In the genomic region with DNA sequence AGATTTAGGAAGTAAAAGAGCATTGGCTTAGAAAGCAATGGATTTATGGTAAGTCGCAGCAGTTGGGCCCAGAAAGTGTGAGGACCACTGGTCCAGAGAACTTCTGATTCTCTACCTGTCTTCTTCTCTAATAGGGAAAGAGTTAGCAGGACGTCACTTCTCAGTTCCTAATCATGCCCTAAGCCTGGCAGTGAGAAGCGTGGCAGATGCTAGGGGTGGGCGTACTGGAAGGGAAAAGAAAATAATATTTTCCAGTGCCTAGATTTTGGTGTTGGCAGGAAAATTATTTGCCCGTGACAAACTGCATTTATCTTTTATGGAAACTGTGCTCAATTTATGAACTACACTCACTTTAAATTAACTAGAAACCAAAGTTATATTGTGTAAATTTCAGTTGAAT, we compare ENCODE assay signal across 29 cellular contexts.
DNase-seq lines count a peak whose midpoint lies in the region; ATAC-seq, FAIRE-seq and TF ChIP-seq lines count a peak whose summit lies in the region.
"Had no signal": no experiment of that assay in that cellular context is flagged by ENCODE, and none has a peak within 500 bp of the region (broad histone marks: within the 10 kb centered on the region; RNA-seq: fewer than 3 reads in every experiment).

No MANE protein-coding gene starts in this region.

- TF ChIP-seq CTCF in D721Med (IDR thresholded peaks at IDR 0.05; ENCODE audit: insufficient read depth, missing control alignments), result no peak

- peak; percentile 61 for FAIRE-seq in D721Med (lab: Jason Lieb, UNC)
- FAIRE-seq: A204.1, A549, G401.6 had no signal

- no peak for ATAC-seq in HG03439 (IDR thresholded peaks at IDR 0.05; ENCODE audit: unreplicated experiment)
- ATAC-seq: A549; CD8-positive, alpha-beta T cell had no signal

- peak; percentile 53 for DNase-seq in DMS 273 (lab: John Stamatoyannopoulos, UW; ENCODE audit: unreplicated experiment)
- DNase-seq in DMS 273 treated with DMSO at 0.1 percent for 48 hours (lab: John Stamatoyannopoulos, UW), result no peak
- DNase-seq in Ammon's horn (ENCODE audit: low spot score), result peak; percentile 50
- no peak for DNase-seq in D721Med (ENCODE audit: insufficient read length, low spot score)
- DNase-seq in SIG-M5 (lab: John Stamatoyannopoulos, UW), result no peak
- DNase-seq: 8988T; ACHN; AML-193; BE2C; C1 segment of cervical spinal cord; Caco-2; Calu3; CD4-positive, alpha-beta memory T cell; CD4-positive, alpha-beta T cell; CD4-positive, CD25-positive, alpha-beta regulatory T cell; CD8-positive, alpha-beta memory T cell; CD8-positive, alpha-beta T cell; COR-L47; DMS153; DMS53; DMS79; DMS79 treated with DMSO at 0.1 percent for 48 hours; DND-41; EL; GDM1 had no signal

Comparison
In these comparisons a context has a peak if more than half of its experiments do, and no peak if none do; other contexts are left out.
1. DNase-seq: peak in DMS 273 (single experiment) and Ammon's horn (single experiment); none in DMS 273 treated with DMSO at 0.1 percent for 48 hours (single experiment), D721Med (single experiment) and SIG-M5 (single experiment).